In the genomic region with DNA sequence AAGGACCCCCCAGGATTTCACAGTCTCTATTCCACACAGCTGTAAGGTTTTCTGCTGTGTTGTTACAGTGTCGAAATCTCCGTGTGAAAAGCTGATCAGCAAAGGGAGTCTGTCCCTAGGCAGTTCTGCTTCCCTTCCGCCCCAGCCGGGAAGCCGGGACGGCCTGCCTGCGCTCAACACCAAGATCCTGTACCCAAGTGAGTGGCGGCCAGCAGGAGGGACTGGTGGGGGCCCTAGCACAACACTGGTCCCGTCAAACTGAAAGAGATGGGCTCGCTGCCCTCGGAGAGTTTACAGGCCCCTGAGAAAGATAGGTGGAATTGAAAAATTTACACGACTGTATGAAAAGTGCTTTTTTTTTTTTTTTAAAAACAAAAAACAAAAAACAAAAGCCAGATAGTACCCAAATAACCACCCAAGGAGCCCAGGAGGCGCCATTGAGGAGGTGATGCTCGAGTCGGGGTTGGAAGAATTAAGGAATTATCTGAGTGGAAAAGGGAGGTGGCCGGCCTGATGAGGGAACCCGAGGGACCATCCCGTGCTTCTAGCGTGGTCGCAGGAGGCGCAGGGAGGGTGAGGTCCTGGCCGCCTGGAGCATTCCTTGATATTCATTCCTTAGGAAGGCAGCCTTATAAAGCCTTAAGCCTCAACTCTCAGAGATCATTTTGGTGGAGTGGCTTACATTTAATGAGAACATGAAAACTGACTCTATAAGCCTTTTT, we compare ENCODE assay signal across 15 cellular contexts.
"Had no signal": no experiment of that assay in that cellular context is flagged by ENCODE, and none has a peak within 500 bp of the region (broad histone marks: within the 10 kb centered on the region; RNA-seq: fewer than 3 reads in every experiment).

No MANE protein-coding gene starts in this region.

- H3K9me3 Mint-ChIP-seq: stimulated activated naive CD8-positive, alpha-beta T cell treated with anti-CD3 and anti-CD28 coated beads, Interleukin-15, amount 100 ng/mL, for 72 hours had no signal

- H3K27me3 ChIP-seq: breast epithelium, vagina had no signal

- DNase-seq: activated CD4-positive, alpha-beta T cell treated with anti-CD3 and anti-CD28 coated beads for 1 hour; activated CD4-positive, alpha-beta T cell treated with anti-CD3 and anti-CD28 coated beads, Interleukin-2, amount 50 U/mL, for 48 hours; anterior cingulate cortex; foreskin melanocyte; kidney glomerular epithelial cell; midbrain; SIG-M5; stimulated activated CD4-positive, alpha-beta T cell treated with anti-CD3 and anti-CD28 coated beads, Interleukin-2, amount 100 ng/mL, for 48 hours; stimulated activated naive CD8-positive, alpha-beta T cell treated with anti-CD3 and anti-CD28 coated beads, Interleukin-15, amount 100 ng/mL, for 72 hours; T-helper 9 cell had no signal

- H3K4me1 ChIP-seq: breast epithelium, vagina had no signal

- H3K9me3 ChIP-seq: breast epithelium, thoracic aorta, vagina had no signal

- H3K4me3 ChIP-seq: breast epithelium, thoracic aorta, vagina had no signal

- H3K27ac Mint-ChIP-seq: activated naive CD8-positive, alpha-beta T cell had no signal

- H3K27ac ChIP-seq: breast epithelium, thoracic aorta, vagina had no signal

- ATAC-seq: right cardiac atrium had no signal

- H3K36me3 Mint-ChIP-seq: activated naive CD8-positive, alpha-beta T cell had no signal

- H3K27me3 Mint-ChIP-seq: activated naive CD8-positive, alpha-beta T cell; stimulated activated naive CD8-positive, alpha-beta T cell treated with anti-CD3 and anti-CD28 coated beads, Interleukin-15, amount 100 ng/mL, for 72 hours had no signal

- H3K4me3 Mint-ChIP-seq: activated naive CD8-positive, alpha-beta T cell; stimulated activated naive CD8-positive, alpha-beta T cell treated with anti-CD3 and anti-CD28 coated beads, Interleukin-15, amount 100 ng/mL, for 72 hours had no signal
